17 cellular contexts compared by ENCODE assay signal in the genomic region with DNA sequence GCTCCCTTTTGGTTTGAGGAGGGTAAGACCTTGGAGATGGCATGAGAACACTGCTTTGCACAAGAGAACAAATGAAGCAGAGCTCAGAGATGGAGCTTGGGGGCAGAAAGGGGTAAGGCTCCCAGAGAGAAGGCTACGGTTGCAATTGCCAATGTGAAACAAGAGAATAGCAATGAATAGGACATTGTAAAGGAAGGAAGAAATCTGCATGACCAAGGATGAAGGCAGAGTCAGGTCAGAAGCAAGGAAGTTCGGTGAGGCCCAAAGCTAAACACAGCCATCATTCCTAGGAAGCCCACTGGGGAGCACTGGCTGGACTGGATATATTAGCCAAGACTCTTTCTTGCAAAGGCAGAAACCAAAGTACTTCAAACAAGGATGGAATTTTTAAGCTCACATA.
DNase-seq lines count a peak whose midpoint lies in the region; ATAC-seq, FAIRE-seq and TF ChIP-seq lines count a peak whose summit lies in the region.
"Had no signal": no experiment of that assay in that cellular context is flagged by ENCODE, and none has a peak within 500 bp of the region (broad histone marks: within the 10 kb centered on the region; RNA-seq: fewer than 3 reads in every experiment).

No MANE protein-coding gene starts in this region.

- H2AFZ ChIP-seq in H9 (ENCODE audit: low read length) (peak overlapping the region; percentile 51), H1 (ENCODE audit: low read length) (peak overlapping the region; percentile 84; the same call in 1 of the 2 replicates)

- H3K79me1 ChIP-seq in H9 (ENCODE audit: insufficient read depth, low read depth, low read length, poor library complexity, severe bottlenecking) (no peaks in the 10 kb centered on the region), H1 (ENCODE audit: low read depth, low read length) (no peaks in the 10 kb centered on the region)

- H3K23me2 ChIP-seq in H9 (ENCODE audit: insufficient read length, low read depth, low read length, poor library complexity, severe bottlenecking), result no peaks in the 10 kb centered on the region
- H3K23me2 ChIP-seq in H1 (ENCODE audit: low read depth, low read length), result no peaks in the 10 kb centered on the region

- H2BK5ac ChIP-seq in H9 (ENCODE audit: insufficient read length, low read length), result no peak overlapping the region
- no peak overlapping the region for H2BK5ac ChIP-seq in H1 (ENCODE audit: low read depth, low read length)

- H3K4me1 Mint-ChIP-seq in H9, result peaks cover 29 to 30% of the 10 kb centered on the region in 2 experiments
- H3K4me1 Mint-ChIP-seq: CD8-positive, alpha-beta memory T cell had no signal

- H3K4me2 ChIP-seq in H9 (ENCODE audit: insufficient read depth, insufficient read length, low read length), result no peak overlapping the region
- peak overlapping the region; percentile 14 to 15; a peak in 1 of 4 replicates for H3K4me2 ChIP-seq in H1 (ENCODE audit: insufficient read depth in 1 of 2, low read depth in 2 of 2, low read length in 2 of 2)
- H3K4me2 ChIP-seq: BLaER1 had no signal

- H3K4me3 ChIP-seq in H1 (ENCODE audit: extremely low read depth in 1 of 4, insufficient read depth in 2 of 4, low read depth in 3 of 4, low read length in 4 of 4) (no peak overlapping the region; a peak in 1 of 8 replicates), vagina (no peak overlapping the region), small intestine (ENCODE audit: low read depth in 1 of 2, low read length in 2 of 2) (no peak overlapping the region)
- H3K4me3 ChIP-seq: BLaER1 had no signal

- peak overlapping the region in 1 of 2 experiments; percentile 6; a peak in 1 of 5 replicates for H3K4me3 Mint-ChIP-seq in H9
- H3K4me3 Mint-ChIP-seq: CD8-positive, alpha-beta memory T cell had no signal

- no peaks in the 10 kb centered on the region for H3K9me3 ChIP-seq in H9 (ENCODE audit: control insufficient read depth, low read depth, low read length)
- H3K9me3 ChIP-seq in H1 (ENCODE audit: insufficient read depth in 2 of 2, low read depth in 1 of 2, low read length in 1 of 2), result no peaks in the 10 kb centered on the region
- no peaks in the 10 kb centered on the region for H3K9me3 ChIP-seq in vagina
- H3K9me3 ChIP-seq in small intestine (ENCODE audit: control insufficient read depth, low read depth), result no peaks in the 10 kb centered on the region
- H3K9me3 ChIP-seq: BLaER1, Caco-2 had no signal

- H3K4me1 ChIP-seq in H9 (ENCODE audit: insufficient read depth, low read length) (peaks cover 13% of the 10 kb centered on the region), H1 (replicated peaks in 1 of 4; ENCODE audit: control insufficient read depth in 3 of 4, insufficient read depth in 4 of 4, low read length in 3 of 4) (peaks cover 0 to 8% (median 5%) of the 10 kb centered on the region in 4 experiments; a peak in 4 of 7 replicates), vagina (no peaks in the 10 kb centered on the region), small intestine (ENCODE audit: control insufficient read depth in 2 of 2, insufficient read depth in 1 of 2, low read depth in 1 of 2, low read length in 1 of 2) (no peaks in the 10 kb centered on the region)
- H3K4me1 ChIP-seq: BLaER1, Caco-2 had no signal

- H2BK15ac ChIP-seq in H9 (ENCODE audit: low read depth, low read length), result no peak overlapping the region
- H2BK15ac ChIP-seq in H1 (ENCODE audit: low read length), result no peak overlapping the region

- ATAC-seq in GM21619 (IDR thresholded peaks at IDR 0.05; ENCODE audit: unreplicated experiment) (no peak), GM19455 (IDR thresholded peaks at IDR 0.05; ENCODE audit: unreplicated experiment) (no peak)

- H3K18ac ChIP-seq in H9 (ENCODE audit: insufficient read length, low read depth, low read length) (no peak overlapping the region), H1 (ENCODE audit: extremely low read depth, low read length) (no peak overlapping the region)

- no peak overlapping the region for H2BK120ac ChIP-seq in H9 (ENCODE audit: low read depth, low read length, poor library complexity, severe bottlenecking)
- H2BK120ac ChIP-seq in H1 (replicated peaks; ENCODE audit: low read depth, low read length), result no peak overlapping the region

- peak overlapping the region in 1 of 3 experiments; percentile 67; a peak in 1 of 7 replicates for H3K27ac Mint-ChIP-seq in H9
- H3K27ac Mint-ChIP-seq: CD8-positive, alpha-beta memory T cell had no signal

- no peak overlapping the region for H3T11ph ChIP-seq in H9 (ENCODE audit: low read length)

- no peaks in the 10 kb centered on the region for H3K27me3 ChIP-seq in H9 (ENCODE audit: insufficient read depth, low read length)
- H3K27me3 ChIP-seq in H1 (replicated peaks in 1 of 4; ENCODE audit: control insufficient read depth in 3 of 4, extremely low read depth in 1 of 4, insufficient read depth in 3 of 4, low read length in 3 of 4), result no peaks in the 10 kb centered on the region
- H3K27me3 ChIP-seq in vagina, result no peaks in the 10 kb centered on the region
- no peaks in the 10 kb centered on the region for H3K27me3 ChIP-seq in small intestine (ENCODE audit: control insufficient read depth in 2 of 2, insufficient read depth in 2 of 2, low read length in 2 of 2)
- H3K27me3 ChIP-seq: BLaER1 had no signal

- TF ChIP-seq CTCF in H9 (conservative IDR thresholded peaks at IDR 0.05) (no peak), H1 (IDR thresholded peaks at IDR 0.05; ENCODE audit: control extremely low read depth in 1 of 3, insufficient read depth in 1 of 3, low read depth in 1 of 3, low read length in 3 of 3) (no peak), vagina (IDR thresholded peaks at IDR 0.05) (no peak)

- H4K8ac ChIP-seq in H9 (replicated peaks; ENCODE audit: insufficient read length, low read depth, low read length), result no peak overlapping the region
- H4K8ac ChIP-seq in H1 (ENCODE audit: extremely low read depth, insufficient read depth, low read length), result no peak overlapping the region

- intact Hi-C loops in vagina (cut with DNase I), result no loop called here

- no peak for TF ChIP-seq POLR2A in H1 (IDR thresholded peaks at IDR 0.05; ENCODE audit: control extremely low read depth in 1 of 2, low read depth in 2 of 2, low read length in 2 of 2)
- TF ChIP-seq POLR2A in vagina (IDR thresholded peaks at IDR 0.05), result no peak

- H4K20me1 ChIP-seq in H9 (ENCODE audit: control insufficient read depth, insufficient read depth, insufficient read length) (no peaks in the 10 kb centered on the region), H1 (replicated peaks in 1 of 2; ENCODE audit: control insufficient read depth in 1 of 2, insufficient read depth in 2 of 2, low read length in 2 of 2) (no peaks in the 10 kb centered on the region)
- H4K20me1 ChIP-seq: BLaER1 had no signal

- H3K36me3 ChIP-seq in H1 (ENCODE audit: control insufficient read depth in 2 of 4, insufficient read depth in 4 of 4, low read length in 3 of 4), result no peaks in the 10 kb centered on the region
- H3K36me3 ChIP-seq in vagina, result no peaks in the 10 kb centered on the region
- H3K36me3 ChIP-seq in small intestine (ENCODE audit: control insufficient read depth in 2 of 2, insufficient read depth in 2 of 2, low read length in 2 of 2), result no peaks in the 10 kb centered on the region
- H3K36me3 ChIP-seq: BLaER1 had no signal

- H3K9ac ChIP-seq in H9 (ENCODE audit: extremely low read depth, insufficient read length, low read length), result no peak overlapping the region
- no peak overlapping the region for H3K9ac ChIP-seq in H1 (replicated peaks in 1 of 4; ENCODE audit: extremely low read depth in 1 of 4, low read depth in 3 of 4, low read length in 3 of 4)
- H3K9ac ChIP-seq: BLaER1 had no signal

- H2BK12ac ChIP-seq in H9 (ENCODE audit: insufficient read length, low read depth, low read length) (no peak overlapping the region), H1 (ENCODE audit: low read depth, low read length) (0 out of 2 replicates have a peak overlapping the region, but pooled peaks have one; percentile 7)

- H3K36me3 Mint-ChIP-seq in H9 (ENCODE audit: insufficient read depth in 1 of 3, low read depth in 3 of 3), result peaks cover 0 to 7% (median 2%) of the 10 kb centered on the region in 3 experiments; a peak in 2 of 7 replicates
- H3K36me3 Mint-ChIP-seq: CD8-positive, alpha-beta memory T cell had no signal

- no peak overlapping the region for H3K56ac ChIP-seq in H9 (ENCODE audit: insufficient read length, low read depth, low read length)
- H3K56ac ChIP-seq in H1 (replicated peaks; ENCODE audit: insufficient read length, low read depth, low read length), result no peak overlapping the region

- H3K14ac ChIP-seq in H9 (ENCODE audit: insufficient read depth, low read length) (no peak overlapping the region), H1 (ENCODE audit: insufficient read length) (no peak overlapping the region)

- peaks cover 3 to 4% of the 10 kb centered on the region in 2 experiments; a peak in 4 of 5 replicates for H3K9me3 Mint-ChIP-seq in H9

- H2BK20ac ChIP-seq in H9 (ENCODE audit: low read depth, low read length, poor library complexity, severe bottlenecking) (no peak overlapping the region), H1 (ENCODE audit: low read length) (no peak overlapping the region)

- H3K4ac ChIP-seq in H9 (ENCODE audit: low read depth, low read length) (no peak overlapping the region), H1 (replicated peaks; ENCODE audit: insufficient read length, low read depth, low read length) (no peak overlapping the region)

- CTCF ChIA-PET in H1 (lab: Charles Lee; ENCODE audit: partially characterized antibody), result interaction anchor here (0.9 to 2.8 kb wide), 14 partner anchors 9 to 52 kb away, joined by 3 to 10 read pairs (median 5); no protein-coding TSS in a partner anchor

- H2AK5ac ChIP-seq in H9 (ENCODE audit: insufficient read length, low read length) (no peak overlapping the region), H1 (ENCODE audit: low read depth, low read length) (no peak overlapping the region)

- H4K91ac ChIP-seq in H9 (ENCODE audit: insufficient read length, low read depth, low read length) (no peak overlapping the region), H1 (replicated peaks; ENCODE audit: insufficient read length, low read length) (no peak overlapping the region)

- POLR2A ChIA-PET in H1 (lab: Charles Lee; ENCODE audit: partially characterized antibody), result no interaction called here

- no peak for TF ChIP-seq RAD21 in H1 (IDR thresholded peaks at IDR 0.05 in 1 of 2, conservative IDR thresholded peaks at IDR 0.05 in 1 of 2; ENCODE audit: low read depth in 2 of 2, low read length in 2 of 2)

- peaks cover 1% of the 10 kb centered on the region for H3K27me3 Mint-ChIP-seq in H9 (ENCODE audit: low read depth)

- no peak overlapping the region for H3K23ac ChIP-seq in H9 (ENCODE audit: insufficient read length, low read depth, low read length)
- no peak overlapping the region for H3K23ac ChIP-seq in H1 (ENCODE audit: insufficient read length)

- H3K79me2 ChIP-seq in H9 (ENCODE audit: insufficient read depth, low read length) (no peaks in the 10 kb centered on the region), H1 (ENCODE audit: control insufficient read depth in 1 of 2, insufficient read depth in 2 of 2, low read length in 2 of 2) (no peaks in the 10 kb centered on the region)

- no CpG with 5 or more reads among the region's 2 CpGs for WGBS in H9 (ENCODE audit: extremely low coverage, insufficient read length, low lambda C conversion rate)
- 38% methylated on average over 2 of the region's 2 CpGs; no CpG with 5 or more reads in 1 of the 2 experiments for WGBS in H1 (ENCODE audit: extremely low coverage in 1 of 2, insufficient coverage in 1 of 2, insufficient read length in 1 of 2, insufficient replicate concordance in 2 of 2, low coverage in 1 of 2, low lambda C conversion rate in 2 of 2, missing lambda C conversion rate in 1 of 2), 2 experiments
- WGBS in small intestine, 3 donors, result 88 to 91% (median 90%) methylated on average over 2 of the region's 2 CpGs

- H3K27ac ChIP-seq in H9 (ENCODE audit: insufficient read length, low read depth, low read length) (no peak overlapping the region), H1 (ENCODE audit: low read depth, low read length) (no peak overlapping the region), vagina (no peak overlapping the region), small intestine (ENCODE audit: low read depth in 1 of 2, low read length in 1 of 2) (no peak overlapping the region)
- H3K27ac ChIP-seq: BLaER1, HL-60 had no signal

- no peak for DNase-seq in H9
- no peak for DNase-seq in H1 (ENCODE audit: low read depth in 1 of 2, low spot score in 2 of 2)
- peak; percentile 19 for DNase-seq in iPS-NIHi11 (ENCODE audit: low spot score)
- DNase-seq in vagina (ENCODE audit: extremely low spot score in 2 of 2), result peak; percentile 31 to 47
- DNase-seq in small intestine, result no peak
- DNase-seq: 8988T; AML-193; Caco-2; CD8-positive, alpha-beta memory T cell; DMS53; GF-D8; H7 had no signal

- TF ChIP-seq EP300 in H1 (IDR thresholded peaks at IDR 0.05; ENCODE audit: borderline replicate concordance in 1 of 2, low read depth in 2 of 2, low read length in 2 of 2), result no peak

- H4K5ac ChIP-seq in H9 (ENCODE audit: insufficient read length, low read depth, low read length), result no peak overlapping the region
- no peak overlapping the region for H4K5ac ChIP-seq in H1 (ENCODE audit: insufficient read length, low read depth, low read length)

- FAIRE-seq in H1 (lab: Jason Lieb, UNC) (no peak), small intestine (lab: Jason Lieb, UNC) (no peak)
- FAIRE-seq: GM19239 had no signal

Comparison
In these comparisons a context has a peak if more than half of its experiments do, and no peak if none do; other contexts are left out.
1. DNase-seq: peak in iPS-NIHi11 (single experiment) and vagina (2 of 2); none in H9 (single experiment), H1 (0 of 2) and small intestine (single experiment).